Comparison of ENCODE assay signal across 1 cellular context in genomic region chr9:109471994-109472393, GRCh38.
TF ChIP-seq lines count a peak whose summit lies in the region.

No MANE protein-coding gene starts in this region.

TF ChIP-seq in SK-N-SH treated with all-trans-retinoic acid at 6 μM for 48 hours, 23 proteins besides CTCF, POLR2A, EP300 and RAD21 (continued from another document):
- TF ChIP-seq CSRNP3 (CRISPR knock-in tag; IDR thresholded peaks at IDR 0.05) (no peak), ZFP3 (CRISPR knock-in tag; IDR thresholded peaks at IDR 0.05) (no peak)
